Comparison of ENCODE assay signal across 15 cellular contexts in genomic region chr2:173983414-173983871, GRCh38. TPM values are rescaled to one million over a fixed set of nuclear protein-coding genes. Genes with fewer than 3 reads are reported as not detected.
A peak's percentile ranks its signal among the peaks of the same experiment; 100 is the strongest.
DNase-seq lines count a peak whose midpoint lies in the region; ATAC-seq and TF ChIP-seq lines count a peak whose summit lies in the region.
"Had no signal": no experiment of that assay in that cellular context is flagged by ENCODE, and none has a peak within 500 bp of the region (broad histone marks: within the 10 kb centered on the region; RNA-seq: fewer than 3 reads in every experiment).

No MANE protein-coding gene starts in this region.

- H3K9me3 Mint-ChIP-seq in neural progenitor cell: no peaks in the 10 kb centered on the region
- H3K9me3 Mint-ChIP-seq: IgD-negative memory B cell had no signal

- no peaks in the 10 kb centered on the region for H3K9me3 ChIP-seq in AG04450 (ENCODE audit: control insufficient read depth, insufficient read depth, low read length)
- H3K9me3 ChIP-seq in neural progenitor cell (ENCODE audit: low read depth): no peaks in the 10 kb centered on the region
- H3K9me3 ChIP-seq: adrenal gland; BLaER1 treated with 17β-estradiol and CSF1 and Interleukin-3, amounts not matched to agents 10 nM and 100 nM had no signal

- H4K20me1 ChIP-seq in neural progenitor cell (ENCODE audit: low read depth): no peaks in the 10 kb centered on the region
- H4K20me1 ChIP-seq: BLaER1 treated with 17β-estradiol and CSF1 and Interleukin-3, amounts not matched to agents 10 nM and 100 nM had no signal

- TF ChIP-seq CTCF in AG04450 (IDR thresholded peaks at IDR 0.05; ENCODE audit: low read depth, low read length) (no peak), dorsolateral prefrontal cortex (IDR thresholded peaks at IDR 0.05 in 54 of 56, conservative IDR thresholded peaks at IDR 0.05 in 2 of 56; ENCODE audit: low read depth in 1 of 56, partially characterized antibody in 56 of 56) (no peak), neural progenitor cell (IDR thresholded peaks at IDR 0.05) (no peak)

- H3K27me3 Mint-ChIP-seq in neural progenitor cell (ENCODE audit: insufficient read depth, low read depth): peaks cover 2% of the 10 kb centered on the region
- H3K27me3 Mint-ChIP-seq: IgD-negative memory B cell had no signal

- DNase-seq in AG04450 (ENCODE audit: low read depth, low spot score) (no peak), NCI-H69 (lab: John Stamatoyannopoulos, UW) (peak; percentile 42), dorsolateral prefrontal cortex (peak in 2 of 10 donors; percentile 31 to 36), neural progenitor cell (ENCODE audit: low spot score) (peak; percentile 16), GM03348 (ENCODE audit: low spot score) (no peak), foreskin melanocyte (no peak)
- DNase-seq: GF-D8, NCI-H1436 had no signal

- no peak overlapping the region for H3K27ac Mint-ChIP-seq in neural progenitor cell
- H3K27ac Mint-ChIP-seq: IgD-negative memory B cell had no signal

- CTCF ChIA-PET in AG04450 (lab: Charles Lee): no interaction called here

- H3K4me3 ChIP-seq in AG04450 (ENCODE audit: low read depth, low read length): no peak overlapping the region
- peak overlapping the region in 6 of 59 donors; percentile 1 to 20 (median 8) for H3K4me3 ChIP-seq in dorsolateral prefrontal cortex
- H3K4me3 ChIP-seq in neural progenitor cell: no peak overlapping the region
- H3K4me3 ChIP-seq: adrenal gland; BLaER1 treated with 17β-estradiol and CSF1 and Interleukin-3, amounts not matched to agents 10 nM and 100 nM; SK-N-MC had no signal

- H2AFZ ChIP-seq in neural progenitor cell (replicated peaks): no peak overlapping the region

- POLR2A ChIA-PET in AG04450 (lab: Yijun Ruan, JAX): no interaction called here

- ATAC-seq in HG03175 (IDR thresholded peaks at IDR 0.05; ENCODE audit: unreplicated experiment) (no peak), HG03025 (IDR thresholded peaks at IDR 0.05; ENCODE audit: low FRiP score, unreplicated experiment) (no peak)
- ATAC-seq: activated CD4-positive, CD25-positive, alpha-beta regulatory T cell treated with anti-CD3 and anti-CD28 coated beads, Interleukin-2, amount 50 U/mL, for 24 hours had no signal

- no peaks in the 10 kb centered on the region for H3K79me2 ChIP-seq in neural progenitor cell (ENCODE audit: low read depth)

- no peaks in the 10 kb centered on the region for H3K36me3 ChIP-seq in neural progenitor cell
- H3K36me3 ChIP-seq: adrenal gland; BLaER1 treated with 17β-estradiol and CSF1 and Interleukin-3, amounts not matched to agents 10 nM and 100 nM had no signal

- no peak overlapping the region for H3K4me2 ChIP-seq in neural progenitor cell

- no peaks in the 10 kb centered on the region for H3K36me3 Mint-ChIP-seq in neural progenitor cell
- H3K36me3 Mint-ChIP-seq: IgD-negative memory B cell had no signal

- peak overlapping the region; percentile 73 for H3K27ac ChIP-seq in AG04450 (ENCODE audit: low read depth, low read length)
- H3K27ac ChIP-seq in dorsolateral prefrontal cortex: peak overlapping the region in 45 of 59 donors; percentile 0 to 80 (median 42)
- no peak overlapping the region for H3K27ac ChIP-seq in neural progenitor cell
- H3K27ac ChIP-seq: adrenal gland; BLaER1 treated with 17β-estradiol and CSF1 and Interleukin-3, amounts not matched to agents 10 nM and 100 nM; SK-N-MC had no signal

- H3K9ac ChIP-seq in neural progenitor cell: no peak overlapping the region
- H3K9ac ChIP-seq: BLaER1 treated with 17β-estradiol and CSF1 and Interleukin-3, amounts not matched to agents 10 nM and 100 nM had no signal

- H3K4me3 Mint-ChIP-seq in neural progenitor cell: no peak overlapping the region
- H3K4me3 Mint-ChIP-seq: IgD-negative memory B cell had no signal

- peaks cover 8% of the 10 kb centered on the region for H3K4me1 ChIP-seq in neural progenitor cell

- H3K4me1 Mint-ChIP-seq in neural progenitor cell: peaks cover 6% of the 10 kb centered on the region

- intact Hi-C loops in dorsolateral prefrontal cortex (cut with DNase I): no loop called here

- no peaks in the 10 kb centered on the region for H3F3A ChIP-seq in neural progenitor cell (ENCODE audit: low read depth)

- no peaks in the 10 kb centered on the region for H3K27me3 ChIP-seq in AG04450 (ENCODE audit: control insufficient read depth, insufficient read depth, low read length)
- H3K27me3 ChIP-seq in dorsolateral prefrontal cortex: no peaks in the 10 kb centered on the region
- H3K27me3 ChIP-seq in neural progenitor cell: no peaks in the 10 kb centered on the region
- H3K27me3 ChIP-seq: adrenal gland; BLaER1 treated with 17β-estradiol and CSF1 and Interleukin-3, amounts not matched to agents 10 nM and 100 nM had no signal

RNA-seq across cellular contexts. Expression of gene SP3, which starts 18.3 kb away (rescaled TPM):
- polyA plus RNA-seq in AG04450 (2011; rRNA removed): 60.6 and 71.8 TPM in 2 replicates
- 57.8 and 95.0 TPM in 2 replicates for polyA minus RNA-seq in AG04450 (2011; rRNA and poly(A)+ RNA removed)
- total RNA-seq in dorsolateral prefrontal cortex (10 to 100 TPM; 41.4 to 79.2 (median 59.4) TPM), neural progenitor cell (ENCODE audit: low replicate concordance) (148 and 210 TPM in 2 replicates)

Comparison
In these comparisons a context has a peak if more than half of its experiments do, and no peak if none do; other contexts are left out.
1. DNase-seq: peak in NCI-H69 (single experiment) and neural progenitor cell (single experiment); none in AG04450 (single experiment), GM03348 (single experiment) and foreskin melanocyte (single experiment).